Comparison of ENCODE assay signal across 9 cellular contexts in the genomic region with DNA sequence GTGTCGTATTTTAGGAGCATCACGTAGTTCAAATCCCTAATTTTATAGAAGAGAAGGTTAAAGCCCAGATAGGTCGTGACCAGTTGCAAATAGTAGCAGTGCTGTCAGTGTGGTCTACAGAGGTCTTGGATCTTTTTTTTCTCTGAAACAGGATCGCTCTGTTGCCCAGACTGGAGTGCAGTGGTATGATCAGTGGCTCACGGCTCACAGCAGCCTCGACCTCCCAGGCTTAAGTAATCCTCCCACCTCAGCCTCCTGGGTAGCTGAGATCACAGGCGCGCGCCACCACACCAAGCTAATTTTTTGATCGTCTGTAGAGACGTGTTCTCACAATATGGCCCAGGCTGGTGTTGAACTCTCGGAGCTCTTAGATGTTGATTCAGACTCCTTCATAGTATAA. TPM values are rescaled to one million over a fixed set of nuclear protein-coding genes. Genes with fewer than 3 reads are reported as not detected.
DNase-seq lines count a peak whose midpoint lies in the region; ATAC-seq and TF ChIP-seq lines count a peak whose summit lies in the region.
"Had no signal": no experiment of that assay in that cellular context is flagged by ENCODE, and none has a peak within 500 bp of the region (broad histone marks: within the 10 kb centered on the region; RNA-seq: fewer than 3 reads in every experiment).

No MANE protein-coding gene starts in this region.

- H3K79me2 ChIP-seq in hepatocyte: peaks cover 63% of the 10 kb centered on the region

- H2AFZ ChIP-seq in hepatocyte: no peak overlapping the region

- POLR2A ChIA-PET in WTC11 (lab: Charles Lee): interaction anchor here (1.5 kb wide), 1 partner anchor 9 kb away, joined by 4 read pairs; no protein-coding TSS in a partner anchor

- DNase-seq in DMS 273 (lab: John Stamatoyannopoulos, UW; ENCODE audit: unreplicated experiment) (peak; percentile 33), DMS 273 treated with DMSO at 0.1 percent for 48 hours (lab: John Stamatoyannopoulos, UW) (no peak), WTC11 (ENCODE audit: low spot score) (no peak), hepatocyte (ENCODE audit: low spot score) (no peak), NCI-H146 treated with DMSO at 0.1 percent for 48 hours (lab: John Stamatoyannopoulos, UW; ENCODE audit: unreplicated experiment) (no peak)
- DNase-seq in stimulated activated effector memory CD8-positive, alpha-beta T cell treated with anti-CD3 and anti-CD28 coated beads, Interleukin-12 subunit alpha, Interleukin-12 subunit beta, amount 100 ng/mL, for 72 hours (ENCODE audit: low spot score in 2 of 2): peak in 1 of 2 donors; percentile 54
- DNase-seq: 8988T had no signal

- H3K27ac Mint-ChIP-seq in WTC11: peak overlapping the region; percentile 99
- peak overlapping the region; percentile 99 for H3K27ac Mint-ChIP-seq in stimulated activated effector memory CD8-positive, alpha-beta T cell treated with anti-CD3 and anti-CD28 coated beads, Interleukin-12 subunit alpha, Interleukin-12 subunit beta, amount 100 ng/mL, for 72 hours

- H3K36me3 ChIP-seq in hepatocyte (replicated peaks; ENCODE audit: insufficient read depth, low read depth): no peaks in the 10 kb centered on the region

- H3K4me3 Mint-ChIP-seq in WTC11: peak overlapping the region; percentile 99
- peak overlapping the region; percentile 94 for H3K4me3 Mint-ChIP-seq in stimulated activated effector memory CD8-positive, alpha-beta T cell treated with anti-CD3 and anti-CD28 coated beads, Interleukin-12 subunit alpha, Interleukin-12 subunit beta, amount 100 ng/mL, for 72 hours

- H3K4me1 Mint-ChIP-seq in WTC11: peaks cover 48% of the 10 kb centered on the region
- peaks cover 53% of the 10 kb centered on the region for H3K4me1 Mint-ChIP-seq in stimulated activated effector memory CD8-positive, alpha-beta T cell treated with anti-CD3 and anti-CD28 coated beads, Interleukin-12 subunit alpha, Interleukin-12 subunit beta, amount 100 ng/mL, for 72 hours

- H3K36me3 Mint-ChIP-seq in WTC11: peaks cover 24% of the 10 kb centered on the region
- H3K36me3 Mint-ChIP-seq in stimulated activated effector memory CD8-positive, alpha-beta T cell treated with anti-CD3 and anti-CD28 coated beads, Interleukin-12 subunit alpha, Interleukin-12 subunit beta, amount 100 ng/mL, for 72 hours: peaks cover 61% of the 10 kb centered on the region

- ATAC-seq in WTC11: no peak
- ATAC-seq in stimulated activated effector memory CD8-positive, alpha-beta T cell treated with anti-CD3 and anti-CD28 coated beads, Interleukin-12 subunit alpha, Interleukin-12 subunit beta, amount 100 ng/mL, for 72 hours: no peak
- no peak for ATAC-seq in HG02610 (IDR thresholded peaks at IDR 0.05; ENCODE audit: unreplicated experiment)
- ATAC-seq in GM21825 (IDR thresholded peaks at IDR 0.05; ENCODE audit: unreplicated experiment): no peak

- no peaks in the 10 kb centered on the region for H3K27me3 Mint-ChIP-seq in WTC11 (ENCODE audit: low read depth)

- H3K4me3 ChIP-seq in hepatocyte: peak overlapping the region; percentile 91

- 47% methylated on average over 12 of the region's 12 CpGs for WGBS in hepatocyte (ENCODE audit: low lambda C conversion rate, missing lambda C conversion rate)

- CTCF ChIA-PET in WTC11 (lab: Charles Lee): no interaction called here

- peak overlapping the region; percentile 75 for H3K4me2 ChIP-seq in hepatocyte

- H3K9me3 Mint-ChIP-seq in WTC11: no peaks in the 10 kb centered on the region
- no peaks in the 10 kb centered on the region for H3K9me3 Mint-ChIP-seq in stimulated activated effector memory CD8-positive, alpha-beta T cell treated with anti-CD3 and anti-CD28 coated beads, Interleukin-12 subunit alpha, Interleukin-12 subunit beta, amount 100 ng/mL, for 72 hours

- TF ChIP-seq CTCF in WTC11 (IDR thresholded peaks at IDR 0.05): no peak
- TF ChIP-seq CTCF in hepatocyte (IDR thresholded peaks at IDR 0.05; ENCODE audit: poor library complexity): no peak

- H3K27me3 ChIP-seq in hepatocyte: no peaks in the 10 kb centered on the region

- peaks cover 61% of the 10 kb centered on the region for H4K20me1 ChIP-seq in hepatocyte (ENCODE audit: insufficient read depth, poor library complexity, severe bottlenecking)

- H3K4me1 ChIP-seq in hepatocyte (ENCODE audit: insufficient read depth): peaks cover 24% of the 10 kb centered on the region

- H3K27ac ChIP-seq in hepatocyte: peak overlapping the region; percentile 99

- no peaks in the 10 kb centered on the region for H3K9me2 ChIP-seq in hepatocyte (replicated peaks; ENCODE audit: insufficient read depth)

- H3K9me3 ChIP-seq in hepatocyte (ENCODE audit: low read depth): no peaks in the 10 kb centered on the region

TF ChIP-seq in WTC11, 78 proteins besides CTCF, POLR2A, EP300 and RAD21:
- no peak for TF ChIP-seq ZNF512 (CRISPR knock-in tag; IDR thresholded peaks at IDR 0.05; ENCODE audit: borderline replicate concordance)
- 0 out of 2 replicates have a peak, but pooled peaks have one; percentile 11 for TF ChIP-seq GTF2I (CRISPR knock-in tag; conservative IDR thresholded peaks at IDR 0.05)

RNA-seq across cellular contexts. Expression of gene MATR3, which starts 2.2 kb away (rescaled TPM):
- 228 to 290 TPM (median 233 TPM) in 3 replicates for total RNA-seq in WTC11 (2021)
- total RNA-seq in hepatocyte: 346 and 355 TPM in 2 replicates
- 176 and 183 TPM in 2 replicates for polyA plus RNA-seq in hepatocyte

RNA-seq across cellular contexts. Expression of gene PAIP2, which starts 46.0 kb away (rescaled TPM):
- 122 to 126 TPM (median 126 TPM) in 3 replicates for total RNA-seq in WTC11 (2021)
- 62.1 and 65.3 TPM in 2 replicates for total RNA-seq in hepatocyte
- polyA plus RNA-seq in hepatocyte: 77.5 and 86.3 TPM in 2 replicates
